Comparison of ENCODE assay signal across 1 cellular context in the genomic region with DNA sequence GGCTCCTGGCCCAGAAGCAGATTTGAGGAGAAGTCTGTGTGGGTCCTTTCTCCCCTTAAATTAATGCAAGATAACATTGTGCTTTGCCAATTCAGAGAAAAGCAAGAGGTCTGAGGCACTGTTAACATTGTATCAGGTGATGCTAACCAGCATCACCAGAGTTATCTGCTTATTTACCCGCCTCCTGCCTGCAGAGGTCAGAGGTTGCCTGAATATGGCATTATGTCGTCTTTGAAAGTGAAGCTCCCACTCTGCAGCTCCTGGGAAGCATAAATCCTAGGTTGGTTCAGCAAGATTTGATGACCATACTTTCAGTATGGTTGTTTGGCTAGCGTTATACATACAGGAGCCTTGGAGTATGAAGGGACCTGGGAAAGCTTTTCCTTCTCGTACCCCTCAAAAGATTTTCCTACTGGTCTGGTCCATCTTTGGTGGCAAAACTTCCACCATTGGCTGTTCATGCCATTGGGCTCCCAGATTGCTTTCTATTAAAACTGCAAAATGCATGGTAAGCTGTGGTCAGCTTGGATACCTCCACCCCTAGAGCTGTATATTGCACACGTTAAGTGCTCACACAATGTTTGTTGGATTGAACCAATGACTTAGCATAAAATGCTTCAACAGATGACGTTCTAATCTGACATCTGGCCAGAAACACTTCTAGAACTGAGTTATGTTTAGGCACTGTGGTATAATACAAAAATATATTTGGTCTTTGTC.
TF ChIP-seq lines count a peak whose summit lies in the region.

No MANE protein-coding gene starts in this region.

TF ChIP-seq in H1, 55 proteins besides CTCF, POLR2A, EP300 and RAD21:
- no peak for TF ChIP-seq SUZ12 (IDR thresholded peaks at IDR 0.05; ENCODE audit: low read length)
- TF ChIP-seq ASH2L (IDR thresholded peaks at IDR 0.05; ENCODE audit: low read length): no peak
- TF ChIP-seq, protein P1, sequence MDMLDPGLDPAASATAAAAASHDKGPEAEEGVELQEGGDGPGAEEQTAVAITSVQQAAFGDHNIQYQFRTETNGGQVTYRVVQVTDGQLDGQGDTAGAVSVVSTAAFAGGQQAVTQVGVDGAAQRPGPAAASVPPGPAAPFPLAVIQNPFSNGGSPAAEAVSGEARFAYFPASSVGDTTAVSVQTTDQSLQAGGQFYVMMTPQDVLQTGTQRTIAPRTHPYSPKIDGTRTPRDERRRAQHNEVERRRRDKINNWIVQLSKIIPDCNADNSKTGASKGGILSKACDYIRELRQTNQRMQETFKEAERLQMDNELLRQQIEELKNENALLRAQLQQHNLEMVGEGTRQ (IDR thresholded peaks at IDR 0.05; ENCODE audit: low read length): no peak
- no peak for TF ChIP-seq KDM1A (IDR thresholded peaks at IDR 0.05; ENCODE audit: borderline replicate concordance, low read length)
- TF ChIP-seq SIN3A (conservative IDR thresholded peaks at IDR 0.05 in 1 of 2, IDR thresholded peaks at IDR 0.05 in 1 of 2; ENCODE audit: low read depth in 1 of 2, low read length in 2 of 2): no peak
- TF ChIP-seq GTF2F1 (IDR thresholded peaks at IDR 0.05; ENCODE audit: borderline replicate concordance, low read depth, low read length): no peak
- TF ChIP-seq TBP (IDR thresholded peaks at IDR 0.05; ENCODE audit: low read depth, low read length): no peak
- TF ChIP-seq SAP30 (IDR thresholded peaks at IDR 0.05; ENCODE audit: insufficient read depth, insufficient replicate concordance, low read length): no peak
- TF ChIP-seq JUN (IDR thresholded peaks at IDR 0.05; ENCODE audit: low read depth, low read length): no peak
- no peak for TF ChIP-seq CBX5 (IDR thresholded peaks at IDR 0.05; ENCODE audit: low read depth, low read length)
- no peak for TF ChIP-seq NANOG (IDR thresholded peaks at IDR 0.05; ENCODE audit: insufficient read depth, low read depth, low read length, poor library complexity, severe bottlenecking)
- no peak for TF ChIP-seq RNF2 (IDR thresholded peaks at IDR 0.05; ENCODE audit: borderline replicate concordance, low read depth, low read length, missing control alignments, poor library complexity, severe bottlenecking)
- no peak for TF ChIP-seq SIX5 (IDR thresholded peaks at IDR 0.05; ENCODE audit: low read depth, low read length)
- TF ChIP-seq EZH2 (IDR thresholded peaks at IDR 0.05; ENCODE audit: low read depth, low read length, severe bottlenecking): no peak
- TF ChIP-seq, protein P2, sequence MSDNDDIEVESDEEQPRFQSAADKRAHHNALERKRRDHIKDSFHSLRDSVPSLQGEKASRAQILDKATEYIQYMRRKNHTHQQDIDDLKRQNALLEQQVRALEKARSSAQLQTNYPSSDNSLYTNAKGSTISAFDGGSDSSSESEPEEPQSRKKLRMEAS (IDR thresholded peaks at IDR 0.05): no peak
- TF ChIP-seq, protein P3, sequence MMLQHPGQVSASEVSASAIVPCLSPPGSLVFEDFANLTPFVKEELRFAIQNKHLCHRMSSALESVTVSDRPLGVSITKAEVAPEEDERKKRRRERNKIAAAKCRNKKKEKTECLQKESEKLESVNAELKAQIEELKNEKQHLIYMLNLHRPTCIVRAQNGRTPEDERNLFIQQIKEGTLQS (IDR thresholded peaks at IDR 0.05; ENCODE audit: insufficient read depth, low read depth, low read length): no peak
